ENCODE assay signal across 1 cellular context in genomic region chr6:17656644-17657043, GRCh38.
TF ChIP-seq lines count a peak whose summit lies in the region.

No MANE protein-coding gene starts in this region.

TF ChIP-seq in WTC11, 78 proteins besides CTCF, POLR2A, EP300 and RAD21 (continued from another document):
- TF ChIP-seq STAT6 (CRISPR knock-in tag; conservative IDR thresholded peaks at IDR 0.05; ENCODE audit: low read depth) (no peak), ZNF512 (CRISPR knock-in tag; IDR thresholded peaks at IDR 0.05; ENCODE audit: borderline replicate concordance) (no peak), RELA (CRISPR knock-in tag; IDR thresholded peaks at IDR 0.05; ENCODE audit: borderline replicate concordance) (no peak), ZNF317 (CRISPR knock-in tag; IDR thresholded peaks at IDR 0.05; ENCODE audit: borderline replicate concordance, low read depth) (no peak), GTF2I (CRISPR knock-in tag; conservative IDR thresholded peaks at IDR 0.05) (no peak), ZMAT4 (CRISPR knock-in tag; IDR thresholded peaks at IDR 0.05) (no peak), ZSCAN18 (CRISPR knock-in tag; IDR thresholded peaks at IDR 0.05) (no peak), SOX15 (CRISPR knock-in tag; IDR thresholded peaks at IDR 0.05) (no peak), PREB (CRISPR knock-in tag; IDR thresholded peaks at IDR 0.05; ENCODE audit: borderline replicate concordance) (no peak), HMGXB4 (CRISPR knock-in tag; IDR thresholded peaks at IDR 0.05) (no peak), HMGA2 (CRISPR knock-in tag; IDR thresholded peaks at IDR 0.05) (no peak), EMX1 (CRISPR knock-in tag; IDR thresholded peaks at IDR 0.05) (no peak)
